18 cellular contexts compared by ENCODE assay signal in the genomic region with DNA sequence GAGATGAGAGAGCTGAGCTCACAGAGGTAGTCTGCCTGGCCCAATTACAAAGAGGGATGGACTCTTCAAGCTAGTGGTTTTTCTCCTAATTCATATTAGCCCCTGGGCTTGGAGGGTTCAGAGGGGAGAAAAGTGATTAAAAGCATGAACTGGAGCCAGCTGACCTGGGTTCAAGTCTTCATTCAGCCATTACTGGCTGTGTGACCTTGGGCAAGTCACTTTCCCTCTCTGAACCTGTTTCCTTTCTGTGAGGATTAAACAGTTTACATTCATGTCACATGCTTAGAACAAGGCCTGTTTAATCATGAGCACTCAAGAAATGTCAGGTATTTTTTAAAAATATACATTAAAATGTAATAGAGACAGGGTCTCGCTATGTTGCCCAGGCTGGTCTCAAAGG. TPM values are rescaled to one million over a fixed set of nuclear protein-coding genes. Genes with fewer than 3 reads are reported as not detected.
"Had no signal": no experiment of that assay in that cellular context is flagged by ENCODE, and none has a peak within 500 bp of the region (broad histone marks: within the 10 kb centered on the region; RNA-seq: fewer than 3 reads in every experiment).

No MANE protein-coding gene starts in this region.

- H3K27ac ChIP-seq: coronary artery, parathyroid adenoma, thyroid gland had no signal

- H3K79me2 ChIP-seq: parathyroid adenoma had no signal

- H2AFZ ChIP-seq: parathyroid adenoma had no signal

- H3K36me3 ChIP-seq: prostate gland, thyroid gland had no signal

- H3K9me3 ChIP-seq: prostate gland, thyroid gland had no signal

- DNase-seq: cerebellar nuclear complex; effector CD8-positive, alpha-beta T cell; foreskin melanocyte; islet precursor cell; mammary epithelial cell; naive thymus-derived CD4-positive, alpha-beta T cell; nephron progenitor cell; retina; stimulated activated CD4-positive, alpha-beta T cell treated with anti-CD3 and anti-CD28 coated beads, Interleukin-2, amount 100 ng/mL, for 48 hours; stimulated activated naive CD4-positive, alpha-beta T cell treated with Interleukin-2 at 50 U/mL for 16 hours; thyroid gland had no signal

- FAIRE-seq: urothelium cell line had no signal

- H3K4me1 ChIP-seq: parathyroid adenoma, prostate gland had no signal

- H3K9ac ChIP-seq: parathyroid adenoma had no signal

- H3K27me3 ChIP-seq: thyroid gland had no signal

- ATAC-seq: naive thymus-derived CD4-positive, alpha-beta T cell had no signal

- H3K4me2 ChIP-seq: smooth muscle cell had no signal

- H3K4me3 ChIP-seq: coronary artery, prostate gland, smooth muscle cell, thyroid gland had no signal

RNA-seq across cellular contexts. Expression of a gene that starts 52.1 kb away (rescaled TPM):
- total RNA-seq: dermis microvascular lymphatic vessel endothelial cell, mononuclear cell, smooth muscle cell had no signal
- polyA plus RNA-seq: naive thymus-derived CD4-positive, alpha-beta T cell had no signal
